In genomic region chr2:233120459-233120858, GRCh38 we compare ENCODE assay signal across 1 cellular context.
TF ChIP-seq lines count a peak whose summit lies in the region.

No MANE protein-coding gene starts in this region.

TF ChIP-seq in GM12878, 131 proteins besides CTCF, POLR2A, EP300 and RAD21:
- TF ChIP-seq ZNF687 (IDR thresholded peaks at IDR 0.05) (no peak), HDAC6 (IDR thresholded peaks at IDR 0.05; ENCODE audit: unreplicated experiment) (no peak), KDM1A (IDR thresholded peaks at IDR 0.05; ENCODE audit: borderline replicate concordance) (no peak), ETV6 (conservative IDR thresholded peaks at IDR 0.05 in 1 of 2, IDR thresholded peaks at IDR 0.05 in 1 of 2; ENCODE audit: borderline replicate concordance in 1 of 2, low read depth in 1 of 2) (no peak), PAX8 (IDR thresholded peaks at IDR 0.05) (no peak), BCL3 (IDR thresholded peaks at IDR 0.05; ENCODE audit: borderline replicate concordance, insufficient read depth, low read depth, low read length, poor library complexity, severe bottlenecking) (no peak), NFYA (IDR thresholded peaks at IDR 0.05; ENCODE audit: borderline replicate concordance, low read depth, low read length) (no peak), SMAD5 (IDR thresholded peaks at IDR 0.05; ENCODE audit: low read depth) (no peak), CHD4 (IDR thresholded peaks at IDR 0.05) (no peak)
